In the genomic region with DNA sequence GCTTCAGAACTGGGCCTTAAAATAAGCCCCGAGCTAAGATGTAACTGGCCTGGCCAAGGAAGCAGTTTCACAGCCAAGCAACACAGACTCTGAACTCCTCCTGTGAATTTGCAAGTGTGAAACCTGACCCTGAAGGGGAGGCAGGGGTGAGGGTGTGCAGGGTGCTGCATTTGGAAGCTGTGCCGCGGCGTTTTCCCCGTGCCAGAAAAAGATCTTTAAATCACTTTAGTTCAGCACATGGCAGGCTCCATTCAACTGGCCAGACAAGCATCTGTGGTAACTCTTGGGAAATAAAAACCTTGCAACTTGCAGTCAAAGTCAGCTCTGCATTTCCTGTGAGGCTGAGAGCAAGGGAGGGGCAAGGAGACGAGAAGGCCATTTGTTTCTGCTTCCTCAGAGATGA, we compare ENCODE assay signal across 18 cellular contexts.
DNase-seq lines count a peak whose midpoint lies in the region; ATAC-seq and TF ChIP-seq lines count a peak whose summit lies in the region.
"Had no signal": no experiment of that assay in that cellular context is flagged by ENCODE, and none has a peak within 500 bp of the region (broad histone marks: within the 10 kb centered on the region; RNA-seq: fewer than 3 reads in every experiment).

No MANE protein-coding gene starts in this region.

- H3K27me3 ChIP-seq in heart left ventricle (no peaks in the 10 kb centered on the region), left ventricle myocardium inferior (ENCODE audit: low read depth) (no peaks in the 10 kb centered on the region), thyroid gland (no peaks in the 10 kb centered on the region)
- H3K27me3 ChIP-seq: ascending aorta, pancreas, vagina had no signal

- no peak overlapping the region for H3K4me3 Mint-ChIP-seq in activated CD4-positive, alpha-beta memory T cell treated with anti-CD3 and anti-CD28 coated beads, Interleukin-2, amount 10 ng/mL, durations not matched to agents 7 days and 5 days
- H3K4me3 Mint-ChIP-seq: activated T-cell treated with anti-CD3 and anti-CD28 coated beads, Interleukin-2, amount 50 U/mL, for 72 hours had no signal

- H3K27ac Mint-ChIP-seq in activated CD4-positive, alpha-beta memory T cell treated with anti-CD3 and anti-CD28 coated beads, Interleukin-2, amount 10 ng/mL, durations not matched to agents 7 days and 5 days = no peak overlapping the region
- H3K27ac Mint-ChIP-seq: activated T-cell treated with anti-CD3 and anti-CD28 coated beads, Interleukin-2, amount 50 U/mL, for 72 hours had no signal

- no peaks in the 10 kb centered on the region for H3K36me3 ChIP-seq in heart left ventricle
- no peaks in the 10 kb centered on the region for H3K36me3 ChIP-seq in left ventricle myocardium inferior
- H3K36me3 ChIP-seq in mesodermal cell (ENCODE audit: control insufficient read depth, insufficient read depth, low read length) = no peaks in the 10 kb centered on the region
- H3K36me3 ChIP-seq in thyroid gland = no peaks in the 10 kb centered on the region
- H3K36me3 ChIP-seq: ascending aorta, lower lobe of right lung, pancreas, vagina had no signal

- TF ChIP-seq POLR2A in heart left ventricle (IDR thresholded peaks at IDR 0.05) = no peak
- TF ChIP-seq POLR2A in thyroid gland (IDR thresholded peaks at IDR 0.05) = no peak

- no peaks in the 10 kb centered on the region for H3K36me3 Mint-ChIP-seq in activated CD4-positive, alpha-beta memory T cell treated with anti-CD3 and anti-CD28 coated beads, Interleukin-2, amount 10 ng/mL, durations not matched to agents 7 days and 5 days (ENCODE audit: low read depth)

- 8 to 16% (median 14%) methylated on average over 6 of the region's 6 CpGs for WGBS in heart left ventricle, 4 donors
- WGBS in mesodermal cell (ENCODE audit: insufficient coverage in 2 of 2), 2 experiments = 18 to 30% methylated on average over 2 to 3 of the region's 6 CpGs
- 10 to 18% methylated on average over 6 of the region's 6 CpGs for WGBS in thyroid gland, 2 donors

- TF ChIP-seq CTCF in heart left ventricle (IDR thresholded peaks at IDR 0.05) (no peak), left ventricle myocardium inferior (IDR thresholded peaks at IDR 0.05; ENCODE audit: borderline replicate concordance) (no peak), thyroid gland (IDR thresholded peaks at IDR 0.05) (no peak)

- H3K9me3 ChIP-seq in heart left ventricle (no peaks in the 10 kb centered on the region), left ventricle myocardium inferior (replicated peaks) (no peaks in the 10 kb centered on the region), mesodermal cell (ENCODE audit: control insufficient read depth, low read length) (no peaks in the 10 kb centered on the region), thyroid gland (no peaks in the 10 kb centered on the region)
- H3K9me3 ChIP-seq: ascending aorta, lower lobe of right lung, pancreas, vagina had no signal

- H3K4me3 ChIP-seq in heart left ventricle = no peak overlapping the region
- no peak overlapping the region for H3K4me3 ChIP-seq in left ventricle myocardium inferior
- H3K4me3 ChIP-seq in mesodermal cell (ENCODE audit: extremely low read depth, insufficient read depth, low read length, poor library complexity, severe bottlenecking) = no peak overlapping the region
- no peak overlapping the region for H3K4me3 ChIP-seq in thyroid gland (replicated peaks in 1 of 3)
- H3K4me3 ChIP-seq: ascending aorta, lower lobe of right lung, pancreas, vagina had no signal

- H3K27me3 Mint-ChIP-seq in activated CD4-positive, alpha-beta memory T cell treated with anti-CD3 and anti-CD28 coated beads, Interleukin-2, amount 10 ng/mL, durations not matched to agents 7 days and 5 days = no peaks in the 10 kb centered on the region

- POLR2A ChIA-PET in activated CD4-positive, alpha-beta memory T cell treated with anti-CD3 and anti-CD28 coated beads, Interleukin-2, amount 10 ng/mL, durations not matched to agents 7 days and 5 days (lab: Charles Lee) = no interaction called here

- intact Hi-C loops in heart left ventricle (cut with DNase I) = no loop called here
- intact Hi-C loops in left ventricle myocardium inferior (cut with micrococcal nuclease) = no loop called here
- intact Hi-C loops in thyroid gland (cut with DNase I) = no loop called here

- DNase-seq in heart left ventricle (no peak), left ventricle myocardium inferior (no peak), astrocyte of the hippocampus (ENCODE audit: low read depth, low spot score) (peak; percentile 48), thyroid gland (peak; percentile 14)
- no peak for DNase-seq in activated CD4-positive, alpha-beta memory T cell treated with anti-CD3 and anti-CD28 coated beads, Interleukin-2, amount 10 ng/mL, durations not matched to agents 7 days and 5 days
- DNase-seq in activated naive CD4-positive, alpha-beta T cell (lab: John Stamatoyannopoulos, UW) = no peak
- DNase-seq: activated CD4-positive, alpha-beta T cell treated with anti-CD3 and anti-CD28 coated beads for 1 hour; activated T-cell treated with anti-CD3 and anti-CD28 coated beads, Interleukin-2, amount 50 U/mL, for 72 hours; lower lobe of right lung; NCI-H146; NK-92 treated with Interleukin-12 subunit alpha and Interleukin-12 subunit beta, amount 100 ng/mL, for 24 hours; pancreas; stimulated activated CD4-positive, alpha-beta T cell treated with anti-CD3 and anti-CD28 coated beads, Interleukin-2, amount 100 ng/mL, for 24 hours; SW 1271 had no signal

- ATAC-seq in heart left ventricle (peak in 3 of 4 donors; percentile 24 to 38 (median 36)), HG02981 (IDR thresholded peaks at IDR 0.05; ENCODE audit: unreplicated experiment) (no peak)
- ATAC-seq: activated T-cell treated with anti-CD3 and anti-CD28 coated beads, Interleukin-2, amount 50 U/mL, for 72 hours; lower lobe of right lung; pancreas had no signal

- H3K4me1 ChIP-seq in heart left ventricle = peaks cover 0 to 20% (median 4%) of the 10 kb centered on the region in 12 donors
- H3K4me1 ChIP-seq in left ventricle myocardium inferior = peaks cover 31% of the 10 kb centered on the region
- H3K4me1 ChIP-seq in mesodermal cell (ENCODE audit: control insufficient read depth, insufficient read depth, low read length, poor library complexity, severe bottlenecking) = peaks cover 8% of the 10 kb centered on the region
- H3K4me1 ChIP-seq in thyroid gland = peaks cover 0 to 7% of the 10 kb centered on the region in 2 donors
- H3K4me1 ChIP-seq: ascending aorta, lower lobe of right lung, pancreas, vagina had no signal

- H3K27ac ChIP-seq in heart left ventricle = peak overlapping the region in 1 of 12 donors; percentile 42
- no peak overlapping the region for H3K27ac ChIP-seq in left ventricle myocardium inferior (replicated peaks)
- H3K27ac ChIP-seq in mesodermal cell (ENCODE audit: low read depth, low read length, severe bottlenecking) = peak overlapping the region; percentile 34
- no peak overlapping the region for H3K27ac ChIP-seq in thyroid gland
- H3K27ac ChIP-seq: ascending aorta, lower lobe of right lung, pancreas, vagina had no signal

- no peaks in the 10 kb centered on the region for H3K9me3 Mint-ChIP-seq in activated CD4-positive, alpha-beta memory T cell treated with anti-CD3 and anti-CD28 coated beads, Interleukin-2, amount 10 ng/mL, durations not matched to agents 7 days and 5 days

- CTCF ChIA-PET in activated CD4-positive, alpha-beta memory T cell treated with anti-CD3 and anti-CD28 coated beads, Interleukin-2, amount 10 ng/mL, durations not matched to agents 7 days and 5 days (lab: Charles Lee) = no interaction called here

- H3K4me1 Mint-ChIP-seq in activated CD4-positive, alpha-beta memory T cell treated with anti-CD3 and anti-CD28 coated beads, Interleukin-2, amount 10 ng/mL, durations not matched to agents 7 days and 5 days = no peaks in the 10 kb centered on the region

Comparison
In these comparisons a context has a peak if more than half of its experiments do, and no peak if none do; other contexts are left out.
1. DNase-seq: peak in astrocyte of the hippocampus (single experiment) and thyroid gland (2 of 2); none in heart left ventricle (0 of 5), left ventricle myocardium inferior (single experiment), activated CD4-positive, alpha-beta memory T cell treated with anti-CD3 and anti-CD28 coated beads, Interleukin-2, amount 10 ng/mL, durations not matched to agents 7 days and 5 days (single experiment) and activated naive CD4-positive, alpha-beta T cell (0 of 4).